ENCODE assay signal across 13 cellular contexts in genomic region chrX:149587359-149587758, GRCh38. TPM values are rescaled to one million over a fixed set of nuclear protein-coding genes. Genes with fewer than 3 reads are reported as not detected.
"Had no signal": no experiment of that assay in that cellular context is flagged by ENCODE, and none has a peak within 500 bp of the region (broad histone marks: within the 10 kb centered on the region; RNA-seq: fewer than 3 reads in every experiment).

TSS of gene MAGEA9B (minus strand) at chrX:149587459. CDS start at chrX:149583179, 4,280 bp downstream.

RNA-seq across cellular contexts. Expression of gene MAGEA9B, which starts in this region (rescaled TPM):
- total RNA-seq: stomach, subcutaneous adipose tissue, suprapubic skin, thoracic aorta, thyroid gland, tibial nerve, transverse colon, upper lobe of left lung, upper lobe of right lung, ureter, urinary bladder, uterus, vagina had no signal
- polyA plus RNA-seq: stomach, urinary bladder had no signal
